ENCODE assay signal across 19 cellular contexts in genomic region chr5:73636408-73636807, GRCh38. TPM values are rescaled to one million over a fixed set of nuclear protein-coding genes. Genes with fewer than 3 reads are reported as not detected.
DNase-seq lines count a peak whose midpoint lies in the region; ATAC-seq, FAIRE-seq and TF ChIP-seq lines count a peak whose summit lies in the region.
"Had no signal": no experiment of that assay in that cellular context is flagged by ENCODE, and none has a peak within 500 bp of the region (broad histone marks: within the 10 kb centered on the region; RNA-seq: fewer than 3 reads in every experiment).

No MANE protein-coding gene starts in this region.

- peak overlapping the region; percentile 80 for H3K4ac ChIP-seq in IMR-90 (ENCODE audit: low read depth, low read length)

- peaks cover 84% of the 10 kb centered on the region for H3K79me2 ChIP-seq in endothelial cell of umbilical vein (ENCODE audit: control insufficient read depth, insufficient read depth, low read length)

- H3K9me1 ChIP-seq in IMR-90 (ENCODE audit: insufficient read depth, low read length) = peaks cover 15% of the 10 kb centered on the region
- no peaks in the 10 kb centered on the region for H3K9me1 ChIP-seq in endothelial cell of umbilical vein (replicated peaks; ENCODE audit: control insufficient read depth, extremely low read depth, insufficient read depth, low read length)

- no peak overlapping the region for H3K56ac ChIP-seq in IMR-90 (ENCODE audit: extremely low read depth, insufficient read depth, low read length)

- H3K9ac ChIP-seq in IMR-90 (ENCODE audit: low read depth, low read length) = no peak overlapping the region
- no peak overlapping the region for H3K9ac ChIP-seq in endothelial cell of umbilical vein (replicated peaks; ENCODE audit: extremely low read depth, insufficient read depth, low read length)

- peaks cover 26 to 47% of the 10 kb centered on the region in 2 experiments for H3K79me1 ChIP-seq in IMR-90 (ENCODE audit: low read depth in 1 of 2, low read length in 2 of 2)

- whole genome bisulfite sequencing in IMR-90 (ENCODE audit: extremely low coverage in 2 of 2, insufficient read length in 1 of 2), 2 experiments = 100% methylated on average over 1 of the region's 3 CpGs; no CpG with 5 or more reads in 1 of the 2 experiments

- peak overlapping the region; percentile 86 for H3K23ac ChIP-seq in IMR-90 (ENCODE audit: low read depth, low read length)

- BruUV-seq in IMR-90 (replicated peaks; lab: Mats Ljungman, UMichigan) (no TSS peak), endothelial cell of umbilical vein (replicated peaks; lab: Mats Ljungman, UMichigan) (no TSS peak)

- intact Hi-C loops in IMR-90 (cut with micrococcal nuclease) = no loop called here
- intact Hi-C loops in endothelial cell of umbilical vein (cut with micrococcal nuclease) = no loop called here
- intact Hi-C loops in tibial artery (cut with DNase I; ENCODE audit: low total_unique reads) = no loop called here

- H3K4me3 ChIP-seq in IMR-90 (ENCODE audit: insufficient read depth, low read depth, low read length) = no peak overlapping the region
- no peak overlapping the region for H3K4me3 ChIP-seq in endothelial cell of umbilical vein (replicated peaks in 1 of 3; ENCODE audit: insufficient read depth in 1 of 3, low read depth in 1 of 3, low read length in 3 of 3)
- H3K4me3 ChIP-seq in tibial artery = no peak overlapping the region

- TF ChIP-seq CTCF in IMR-90 (conservative IDR thresholded peaks at IDR 0.05; ENCODE audit: low read depth, low read length) (no peak), RWPE1 (conservative IDR thresholded peaks at IDR 0.05; ENCODE audit: low read depth) (no peak), endothelial cell of umbilical vein (IDR thresholded peaks at IDR 0.05; ENCODE audit: extremely low read depth in 1 of 2, insufficient read depth in 1 of 2, low read depth in 1 of 2, low read length in 2 of 2) (no peak), tibial artery (IDR thresholded peaks at IDR 0.05) (no peak)

- H3K27ac ChIP-seq in IMR-90 (ENCODE audit: insufficient read depth, low read length) = no peak overlapping the region
- peak overlapping the region; percentile 25; the same call in 1 of the 2 replicates for H3K27ac ChIP-seq in RWPE1
- peak overlapping the region; percentile 97 for H3K27ac ChIP-seq in endothelial cell of umbilical vein (ENCODE audit: insufficient read depth, low read depth, low read length)
- H3K27ac ChIP-seq in tibial artery = no peak overlapping the region
- H3K27ac ChIP-seq: C4-2B had no signal

- peak overlapping the region in 1 of 2 experiments; percentile 65; a peak in 2 of 4 replicates for H4K8ac ChIP-seq in IMR-90 (ENCODE audit: low read depth in 2 of 2, low read length in 2 of 2)

- H2BK120ac ChIP-seq in IMR-90 (ENCODE audit: low read depth, low read length) = peak overlapping the region; percentile 94

- peak overlapping the region; percentile 85 for H2AK5ac ChIP-seq in IMR-90 (ENCODE audit: low read depth, low read length)

- ATAC-seq in IMR-90 (ENCODE audit: low read depth) = no peak

- H3K36me3 ChIP-seq in IMR-90 (ENCODE audit: control insufficient read depth, insufficient read depth, low read length) (no peaks in the 10 kb centered on the region), endothelial cell of umbilical vein (ENCODE audit: control insufficient read depth in 2 of 2, extremely low read depth in 1 of 2, insufficient read depth in 2 of 2, low read length in 2 of 2) (peaks cover 3 to 7% of the 10 kb centered on the region in 2 experiments), tibial artery (no peaks in the 10 kb centered on the region)

- H3K9me3 ChIP-seq in IMR-90 (ENCODE audit: control insufficient read depth, insufficient read depth, low read length) (no peaks in the 10 kb centered on the region), endothelial cell of umbilical vein (replicated peaks; ENCODE audit: control insufficient read depth, insufficient read depth, low read length) (no peaks in the 10 kb centered on the region), tibial artery (no peaks in the 10 kb centered on the region)

- peak overlapping the region; percentile 90 for H2BK20ac ChIP-seq in IMR-90 (ENCODE audit: low read depth, low read length)

- H2BK5ac ChIP-seq in IMR-90 (ENCODE audit: low read depth, low read length, poor library complexity, severe bottlenecking) = no peak overlapping the region

- H2AFZ ChIP-seq in IMR-90 (replicated peaks; ENCODE audit: low read length, poor library complexity) (no peak overlapping the region), endothelial cell of umbilical vein (ENCODE audit: low read depth, low read length) (no peak overlapping the region)

- H4K5ac ChIP-seq in IMR-90 (ENCODE audit: low read depth, low read length) = no peak overlapping the region

- FAIRE-seq in endothelial cell of umbilical vein (lab: Jason Lieb, UNC) = no peak
- FAIRE-seq: A204.1, H1 had no signal

- dilution Hi-C loops in IMR-90 (cut with HindIII; ENCODE audit: low sequenced_read_pairs, unreplicated experiment) = no loop called here
- dilution Hi-C loops in endothelial cell of umbilical vein (cut with MboI; ENCODE audit: extremely low pct_ligation_motif_present, low sequenced_read_pairs) = no loop called here

- peak overlapping the region; percentile 77 for H4K91ac ChIP-seq in IMR-90 (ENCODE audit: insufficient read depth, low read depth, low read length)

- H2BK15ac ChIP-seq in IMR-90 (ENCODE audit: low read depth, low read length) = peak overlapping the region; percentile 97; the same call in 2 of the 3 replicates

- DNase-seq in IMR-90 = no peak
- DNase-seq in RWPE1 (ENCODE audit: low spot score) = no peak
- no peak for DNase-seq in endothelial cell of umbilical vein (ENCODE audit: low read depth, low spot score)
- DNase-seq in NCI-H1417 (lab: John Stamatoyannopoulos, UW) = no peak
- no peak for DNase-seq in tibial artery
- no peak for DNase-seq in ACHN
- DNase-seq in activated CD4-positive, alpha-beta T cell treated with anti-CD3 and anti-CD28 coated beads, Interleukin-2, amount 50 U/mL, for 48 hours = no peak
- DNase-seq: AML-193; Caco-2; CD4-positive, alpha-beta T cell; DMS153; GDM1; HCEC 1CT; HFFc6; KBM-7 had no signal

- peak overlapping the region; percentile 22 for H2AK9ac ChIP-seq in IMR-90 (replicated peaks; ENCODE audit: low read depth, low read length, poor library complexity)

- CTCF ChIA-PET in IMR-90 (lab: Yijun Ruan, JAX) = interaction anchor here (0.7 kb wide), 1 partner anchor 89 kb away, joined by 3 read pairs; no protein-coding TSS in a partner anchor
- CTCF ChIA-PET in RWPE1 (lab: Yijun Ruan, JAX) = interaction anchor here (0.9 kb wide), 1 partner anchor 11 kb away, joined by 3 read pairs; no protein-coding TSS in a partner anchor
- CTCF ChIA-PET in endothelial cell of umbilical vein (lab: Charles Lee) = interaction anchor here (2.7 to 4.9 kb wide), 2 partner anchors 37 to 45 kb away, joined by 10 to 29 read pairs; no protein-coding TSS in a partner anchor

- H3K4me2 ChIP-seq in IMR-90 (ENCODE audit: low read depth, low read length) (no peak overlapping the region), endothelial cell of umbilical vein (ENCODE audit: insufficient read depth, low read length) (peak overlapping the region; percentile 10)

- TF ChIP-seq POLR2A in IMR-90 (IDR thresholded peaks at IDR 0.05; ENCODE audit: low read depth, low read length) (no peak), endothelial cell of umbilical vein (IDR thresholded peaks at IDR 0.05; ENCODE audit: low read depth, low read length) (no peak)

- POLR2A ChIA-PET in IMR-90 (lab: Charles Lee; ENCODE audit: unreplicated experiment) = interaction anchor here (0.6 kb wide), 1 partner anchor 157 kb away, joined by 4 read pairs; no protein-coding TSS in a partner anchor
- POLR2A ChIA-PET in RWPE1 (lab: Yijun Ruan, JAX; ENCODE audit: low non-redundant PET) = no interaction called here
- POLR2A ChIA-PET in endothelial cell of umbilical vein (lab: Charles Lee) = no interaction called here

- peak overlapping the region; percentile 94 for H3K14ac ChIP-seq in IMR-90 (replicated peaks; ENCODE audit: low read depth, low read length)

- peaks cover 9% of the 10 kb centered on the region for H3K4me1 ChIP-seq in IMR-90 (ENCODE audit: control insufficient read depth, insufficient read depth, low read length)
- peaks cover 71% of the 10 kb centered on the region for H3K4me1 ChIP-seq in endothelial cell of umbilical vein (ENCODE audit: control insufficient read depth, extremely low read depth, insufficient read depth, low read length)
- H3K4me1 ChIP-seq in tibial artery = peaks cover 0 to 18% (median 2%) of the 10 kb centered on the region in 4 donors
- H3K4me1 ChIP-seq: Caco-2 had no signal

- no peaks in the 10 kb centered on the region for H4K20me1 ChIP-seq in IMR-90 (ENCODE audit: insufficient read depth, low read length)
- no peaks in the 10 kb centered on the region for H4K20me1 ChIP-seq in endothelial cell of umbilical vein (replicated peaks; ENCODE audit: control insufficient read depth, extremely low read depth, insufficient read depth, low read length)

- no peak for TF ChIP-seq RAD21 in IMR-90 (IDR thresholded peaks at IDR 0.05; ENCODE audit: low read length)

- in situ Hi-C loops in IMR-90 (cut with MboI; ENCODE audit: low sequenced_read_pairs) (no loop called here), ACHN (cut with HindIII; ENCODE audit: low pct_ligation_motif_present, low pct_unique_long_range_greater_than_20kb, low sequenced_read_pairs) (no loop called here)

- no peak overlapping the region for H3K18ac ChIP-seq in IMR-90 (ENCODE audit: low read depth, low read length)

- H3K27me3 ChIP-seq in IMR-90 (ENCODE audit: control insufficient read depth, insufficient read depth, low read length) (no peaks in the 10 kb centered on the region), endothelial cell of umbilical vein (ENCODE audit: control insufficient read depth in 2 of 2, insufficient read depth in 2 of 2, low read length in 2 of 2) (no peaks in the 10 kb centered on the region), tibial artery (no peaks in the 10 kb centered on the region)

TF ChIP-seq in IMR-90, 13 proteins besides CTCF, POLR2A, EP300 and RAD21 (continues in another document):
- no peak for TF ChIP-seq RFX5 (IDR thresholded peaks at IDR 0.05; ENCODE audit: low read depth, low read length)

TF ChIP-seq in endothelial cell of umbilical vein, 7 proteins besides CTCF, POLR2A, EP300 and RAD21 (continues in another document):
- TF ChIP-seq POLR2AphosphoS5 (IDR thresholded peaks at IDR 0.05; ENCODE audit: insufficient read depth, low read depth, low read length) = no peak

RNA-seq across cellular contexts. Expression of gene ARHGEF28, which starts 10.4 kb away (rescaled TPM):
- total RNA-seq in IMR-90 (2012; rRNA removed) = 13.9 and 16.0 TPM in 2 replicates
- 3.6 TPM in 2 replicates for polyA plus RNA-seq in IMR-90 (2012; rRNA removed)
- polyA plus RNA-seq in IMR-90 (2012; cell fraction: cytosol; rRNA removed) = 1.3 and 1.6 TPM in 2 replicates
- polyA plus RNA-seq in IMR-90 (2012; cell fraction: nucleus; rRNA removed; ENCODE audit: low replicate concordance) = 9.9 and 15.0 TPM in 2 replicates
- total RNA-seq in endothelial cell of umbilical vein = 108 and 116 TPM in 2 replicates
- polyA plus RNA-seq in endothelial cell of umbilical vein = 23.7 and 29.5 TPM in 2 replicates
- 19.4 and 22.2 TPM in 2 replicates for polyA plus RNA-seq in endothelial cell of umbilical vein (2011; cell fraction: cytosol; rRNA removed)
- 126 and 142 TPM in 2 replicates for polyA plus RNA-seq in endothelial cell of umbilical vein (2011; cell fraction: nucleus; rRNA removed)
- 50.9 and 51.5 TPM in 2 replicates for polyA plus RNA-seq in endothelial cell of umbilical vein (2012)
- polyA minus RNA-seq in endothelial cell of umbilical vein = 197 and 205 TPM in 2 replicates
- polyA minus RNA-seq in endothelial cell of umbilical vein (2011; cell fraction: cytosol; rRNA and poly(A)+ RNA removed) = 3.0 TPM
- 510 and 605 TPM in 2 replicates for polyA minus RNA-seq in endothelial cell of umbilical vein (2011; cell fraction: nucleus; rRNA and poly(A)+ RNA removed)
- total RNA-seq: CD4-positive, alpha-beta T cell had no signal
- polyA plus RNA-seq: IgD-negative memory B cell had no signal

Comparison
In these comparisons a context has a peak if more than half of its experiments do, and no peak if none do; other contexts are left out.
1. H3K27ac ChIP-seq: peak in RWPE1 (single experiment) and endothelial cell of umbilical vein (single experiment); none in IMR-90 (single experiment) and tibial artery (0 of 2).